14 cellular contexts compared by ENCODE assay signal in the genomic region with DNA sequence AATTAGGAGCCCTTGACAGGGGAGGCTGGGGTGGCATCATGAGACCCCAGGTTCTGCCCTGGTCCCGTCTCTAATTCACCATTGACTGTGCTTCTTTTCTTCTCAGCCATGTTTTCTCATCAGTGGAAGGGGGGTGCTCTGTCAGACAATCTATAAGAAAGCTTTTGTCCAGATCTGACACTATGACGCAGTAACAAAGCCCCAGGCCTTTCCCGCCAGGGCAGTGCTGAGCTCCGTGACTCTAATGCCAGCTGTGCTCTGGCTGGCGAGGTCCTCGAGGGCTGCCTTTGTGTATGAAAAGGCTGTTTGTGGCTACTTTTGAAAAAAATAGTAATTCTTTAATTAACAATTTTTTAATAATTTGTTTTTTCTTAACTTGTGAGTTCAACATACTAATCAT. TPM values are rescaled to one million over a fixed set of nuclear protein-coding genes. Genes with fewer than 3 reads are reported as not detected.
DNase-seq lines count a peak whose midpoint lies in the region; ATAC-seq and TF ChIP-seq lines count a peak whose summit lies in the region.
"Had no signal": no experiment of that assay in that cellular context is flagged by ENCODE, and none has a peak within 500 bp of the region (broad histone marks: within the 10 kb centered on the region; RNA-seq: fewer than 3 reads in every experiment).

No MANE protein-coding gene starts in this region.

- H2AFZ ChIP-seq in neuron (ENCODE audit: low read depth, low read length) = peak overlapping the region; percentile 42

- H3K4me1 Mint-ChIP-seq in CD4-positive, alpha-beta memory T cell = peaks cover 45 to 81% (median 59%) of the 10 kb centered on the region in 4 donors
- H3K4me1 Mint-ChIP-seq in T-cell (peaks cover 61 to 83% (median 70%) of the 10 kb centered on the region in 3 donors), brain (peaks cover 34% of the 10 kb centered on the region)
- H3K4me1 Mint-ChIP-seq in stimulated activated naive B cell treated with anti-CD40 and anti-IgM and Interleukin-4, amounts not matched to agents 10 μg/mL and 1 μg/mL and 100 μg/mL, for 72 hours = peaks cover 49 to 60% of the 10 kb centered on the region in 2 donors

- peaks cover 14% of the 10 kb centered on the region for H3K36me3 ChIP-seq in CD4-positive, alpha-beta memory T cell (ENCODE audit: insufficient read depth, low read length)
- H3K36me3 ChIP-seq in neuron (ENCODE audit: insufficient read depth, low read length) (no peaks in the 10 kb centered on the region), left ventricle myocardium inferior (no peaks in the 10 kb centered on the region)
- H3K36me3 ChIP-seq: BLaER1 treated with 17β-estradiol and CSF1 and Interleukin-3, amounts not matched to agents 10 nM and 100 nM; upper lobe of left lung had no signal

- intact Hi-C loops in CD4-positive, alpha-beta memory T cell (cut with micrococcal nuclease) = no loop called here
- intact Hi-C loops in left ventricle myocardium inferior (cut with micrococcal nuclease) = no loop called here

- no peak for DNase-seq in CD4-positive, alpha-beta memory T cell
- DNase-seq in T-cell (no peak), EL (no peak), left ventricle myocardium inferior (no peak), A172 (ENCODE audit: low spot score) (no peak)
- no peak for DNase-seq in stimulated activated naive B cell treated with anti-CD40 and anti-IgM and Interleukin-4, amounts not matched to agents 10 μg/mL and 1 μg/mL and 100 μg/mL, for 72 hours
- DNase-seq: NCI-H187 treated with DMSO at 0.1 percent for 48 hours, NCI-H748 treated with DMSO at 0.1 percent for 48 hours, upper lobe of left lung had no signal

- CTCF ChIA-PET in CD4-positive, alpha-beta memory T cell (lab: Charles Lee; ENCODE audit: partially characterized antibody) = interaction anchor here (1.5 kb wide), 1 partner anchor 117 kb away, joined by 3 read pairs; no protein-coding TSS in a partner anchor
- CTCF ChIA-PET in T-cell (lab: Charles Lee) = no interaction called here

- peak overlapping the region; percentile 93 to 98 (median 96) for H3K4me3 Mint-ChIP-seq in CD4-positive, alpha-beta memory T cell
- H3K4me3 Mint-ChIP-seq in T-cell (peak overlapping the region; percentile 92 to 94 (median 93)), brain (no peak overlapping the region)
- no peak overlapping the region for H3K4me3 Mint-ChIP-seq in stimulated activated naive B cell treated with anti-CD40 and anti-IgM and Interleukin-4, amounts not matched to agents 10 μg/mL and 1 μg/mL and 100 μg/mL, for 72 hours

- H3K27ac ChIP-seq in CD4-positive, alpha-beta memory T cell (ENCODE audit: low read depth, low read length) = peak overlapping the region; percentile 92
- H3K27ac ChIP-seq in left ventricle myocardium inferior (replicated peaks) = no peak overlapping the region
- H3K27ac ChIP-seq: BLaER1 treated with 17β-estradiol and CSF1 and Interleukin-3, amounts not matched to agents 10 nM and 100 nM; upper lobe of left lung had no signal

- peak overlapping the region; percentile 88 to 98 (median 96) for H3K27ac Mint-ChIP-seq in CD4-positive, alpha-beta memory T cell
- H3K27ac Mint-ChIP-seq in T-cell (peak overlapping the region; percentile 95 to 96), brain (peak overlapping the region in 3 of 5 experiments; percentile 40 to 90 (median 81))
- H3K27ac Mint-ChIP-seq in stimulated activated naive B cell treated with anti-CD40 and anti-IgM and Interleukin-4, amounts not matched to agents 10 μg/mL and 1 μg/mL and 100 μg/mL, for 72 hours = no peak overlapping the region

- H3K9me3 ChIP-seq in CD4-positive, alpha-beta memory T cell (ENCODE audit: control insufficient read depth in 1 of 2, low read length in 2 of 2) = no peaks in the 10 kb centered on the region
- H3K9me3 ChIP-seq in neuron (ENCODE audit: low read length) (no peaks in the 10 kb centered on the region), left ventricle myocardium inferior (replicated peaks) (no peaks in the 10 kb centered on the region)
- H3K9me3 ChIP-seq: BLaER1 treated with 17β-estradiol and CSF1 and Interleukin-3, amounts not matched to agents 10 nM and 100 nM; upper lobe of left lung had no signal

- peaks cover 0 to 2% (median 0%) of the 10 kb centered on the region in 8 donors for H3K9me3 Mint-ChIP-seq in CD4-positive, alpha-beta memory T cell
- H3K9me3 Mint-ChIP-seq in T-cell (no peaks in the 10 kb centered on the region), brain (peaks cover 0 to 4% (median 3%) of the 10 kb centered on the region in 5 experiments)
- no peaks in the 10 kb centered on the region for H3K9me3 Mint-ChIP-seq in stimulated activated naive B cell treated with anti-CD40 and anti-IgM and Interleukin-4, amounts not matched to agents 10 μg/mL and 1 μg/mL and 100 μg/mL, for 72 hours

- no peaks in the 10 kb centered on the region for H3K27me3 ChIP-seq in CD4-positive, alpha-beta memory T cell (ENCODE audit: insufficient read depth, low read length)
- H3K27me3 ChIP-seq in neuron (ENCODE audit: insufficient read depth, low read length) (peaks cover 14% of the 10 kb centered on the region), left ventricle myocardium inferior (ENCODE audit: low read depth) (no peaks in the 10 kb centered on the region)
- H3K27me3 ChIP-seq: upper lobe of left lung had no signal

- POLR2A ChIA-PET in CD4-positive, alpha-beta memory T cell (lab: Charles Lee; ENCODE audit: partially characterized antibody) = interaction anchor here (0.8 to 3.4 kb wide), 6 partner anchors 63 to 154 kb away, joined by 3 to 11 read pairs (median 4); no protein-coding TSS in a partner anchor
- POLR2A ChIA-PET in T-cell (lab: Charles Lee) = interaction anchor here (0.6 to 0.7 kb wide), 4 partner anchors 42 to 1647 kb away, joined by 3 to 5 read pairs (median 3); partner anchors contain the start of gene B3GAT3 (in 1 of the 2)

- H3K4me3 ChIP-seq in CD4-positive, alpha-beta memory T cell (ENCODE audit: low read length in 2 of 2) = peak overlapping the region; percentile 92 to 99
- H3K4me3 ChIP-seq in neuron (ENCODE audit: low read length) (no peak overlapping the region), left ventricle myocardium inferior (no peak overlapping the region)
- H3K4me3 ChIP-seq: BLaER1 treated with 17β-estradiol and CSF1 and Interleukin-3, amounts not matched to agents 10 nM and 100 nM; lung; upper lobe of left lung had no signal

- ATAC-seq in T-cell (replicated peaks in 1 of 4) = no peak
- ATAC-seq in stimulated activated naive B cell treated with anti-CD40 and anti-IgM and Interleukin-4, amounts not matched to agents 10 μg/mL and 1 μg/mL and 100 μg/mL, for 72 hours (replicated peaks) = no peak

- TF ChIP-seq CTCF in brain (conservative IDR thresholded peaks at IDR 0.05) (no peak), left ventricle myocardium inferior (IDR thresholded peaks at IDR 0.05; ENCODE audit: borderline replicate concordance) (no peak)

- peaks cover 67% of the 10 kb centered on the region for H3K4me1 ChIP-seq in CD4-positive, alpha-beta memory T cell (ENCODE audit: insufficient read depth, low read length)
- peaks cover 9% of the 10 kb centered on the region for H3K4me1 ChIP-seq in neuron (ENCODE audit: insufficient read depth, low read length)
- no peaks in the 10 kb centered on the region for H3K4me1 ChIP-seq in left ventricle myocardium inferior

- H3K27me3 Mint-ChIP-seq in CD4-positive, alpha-beta memory T cell = no peaks in the 10 kb centered on the region
- peaks cover 0 to 2% of the 10 kb centered on the region in 2 donors for H3K27me3 Mint-ChIP-seq in T-cell
- no peaks in the 10 kb centered on the region for H3K27me3 Mint-ChIP-seq in brain
- H3K27me3 Mint-ChIP-seq in stimulated activated naive B cell treated with anti-CD40 and anti-IgM and Interleukin-4, amounts not matched to agents 10 μg/mL and 1 μg/mL and 100 μg/mL, for 72 hours = no peaks in the 10 kb centered on the region

- H3K36me3 Mint-ChIP-seq in CD4-positive, alpha-beta memory T cell = peaks cover 45 to 67% of the 10 kb centered on the region in 2 donors
- H3K36me3 Mint-ChIP-seq in T-cell (peaks cover 43% of the 10 kb centered on the region), brain (no peaks in the 10 kb centered on the region)
- no peaks in the 10 kb centered on the region for H3K36me3 Mint-ChIP-seq in stimulated activated naive B cell treated with anti-CD40 and anti-IgM and Interleukin-4, amounts not matched to agents 10 μg/mL and 1 μg/mL and 100 μg/mL, for 72 hours

RNA-seq across cellular contexts. Expression of gene CD6, which starts 3.2 kb away (rescaled TPM):
- 100 to 1,000 TPM; 414 to 428 TPM for total RNA-seq in CD4-positive, alpha-beta memory T cell
- 100 to 1,000 TPM; 281 to 298 TPM for polyA plus RNA-seq in CD4-positive, alpha-beta memory T cell
- total RNA-seq in T-cell (100 to 1,000 TPM; 413 to 594 (median 495) TPM), left ventricle myocardium inferior (0.47 TPM)
- polyA plus RNA-seq in brain (ENCODE audit: insufficient read depth, low read depth, low replicate concordance) = 0.63 TPM
- total RNA-seq in A172 (2014; rRNA removed; shearing (Covaris generic)) = not detected in 2 replicates
- total RNA-seq: LHCN-M2 had no signal

RNA-seq across cellular contexts. Expression of gene SLC15A3, which starts 22.8 kb away (rescaled TPM):
- total RNA-seq in CD4-positive, alpha-beta memory T cell = 1 to 10 TPM; 4.6 to 5.4 TPM
- under 1 TPM in 1 of 2 donors, not detected in 1; 0.29 TPM for polyA plus RNA-seq in CD4-positive, alpha-beta memory T cell
- 10 to 100 TPM in 1 of 5 donors, 1 to 10 TPM in 4; 5.4 to 12.2 (median 6.7) TPM for total RNA-seq in T-cell
- polyA plus RNA-seq in brain (ENCODE audit: insufficient read depth, low read depth, low replicate concordance) = 11.9 TPM
- 15.4 TPM for total RNA-seq in left ventricle myocardium inferior
- total RNA-seq in A172 (2014; rRNA removed; shearing (Covaris generic)) = 6.5 and 9.9 TPM in 2 replicates

RNA-seq across cellular contexts. Expression of gene TMEM132A, which starts 50.5 kb away (rescaled TPM):
- total RNA-seq in CD4-positive, alpha-beta memory T cell = under 1 TPM; 0.78 to 0.93 TPM
- polyA plus RNA-seq in CD4-positive, alpha-beta memory T cell = not detected
- total RNA-seq in T-cell = 1 to 10 TPM in 2 of 5 donors, under 1 TPM in 1, not detected in 2; 0.23 to 1.6 (median 1.2) TPM
- 113 TPM for polyA plus RNA-seq in brain (ENCODE audit: insufficient read depth, low read depth, low replicate concordance)
- total RNA-seq in left ventricle myocardium inferior = 6.4 TPM
- total RNA-seq in A172 (2014; rRNA removed; shearing (Covaris generic)) = 132 and 170 TPM in 2 replicates

Comparison
In these comparisons a context has a peak if more than half of its experiments do, and no peak if none do; other contexts are left out.
1. H3K4me3 ChIP-seq: peak in CD4-positive, alpha-beta memory T cell (2 of 2); none in neuron (single experiment) and left ventricle myocardium inferior (single experiment).
2. H3K4me3 Mint-ChIP-seq: peak in CD4-positive, alpha-beta memory T cell (8 of 8) and T-cell (3 of 3); none in brain (0 of 5) and stimulated activated naive B cell treated with anti-CD40 and anti-IgM and Interleukin-4, amounts not matched to agents 10 μg/mL and 1 μg/mL and 100 μg/mL, for 72 hours (0 of 2).
3. RNA of gene CD6, which starts 3.2 kb away (total RNA-seq): 413 to 594 TPM in T-cell and 414 to 428 TPM in CD4-positive, alpha-beta memory T cell; 0.47 TPM in left ventricle myocardium inferior (single experiment) and not detected in A172; every median in the first group is over 100 times any median in the second.
4. RNA of gene TMEM132A, which starts 50.5 kb away (total RNA-seq): 132 to 170 TPM in A172; 6.4 TPM in left ventricle myocardium inferior (single experiment), 0.78 to 0.93 TPM in CD4-positive, alpha-beta memory T cell and 0.23 to 1.6 TPM in T-cell; every median in the first group is over 10 times any median in the second.